Comparison of ENCODE assay signal across 1 cellular context in genomic region chr7:99729501-99730261, GRCh38.
TF ChIP-seq lines count a peak whose summit lies in the region.

No MANE protein-coding gene starts in this region.

TF ChIP-seq in HepG2, 621 proteins besides CTCF, POLR2A, EP300 and RAD21 (continued from another document and continues in another):
- TF ChIP-seq AHDC1 (CRISPR knock-in tag; IDR thresholded peaks at IDR 0.05; ENCODE audit: borderline replicate concordance) (peak; percentile 49; the same call in 1 of the 2 replicates), NPAS2 (CRISPR knock-in tag; IDR thresholded peaks at IDR 0.05; ENCODE audit: borderline replicate concordance) (no peak), HOXA3 (CRISPR knock-in tag; IDR thresholded peaks at IDR 0.05) (peak; percentile 57; the same call in 1 of the 2 replicates), ONECUT2 (CRISPR knock-in tag; IDR thresholded peaks at IDR 0.05) (peak; percentile 38; the same call in 1 of the 2 replicates), ZNF337 (CRISPR knock-in tag; IDR thresholded peaks at IDR 0.05; ENCODE audit: borderline replicate concordance, low read depth) (no peak), ZNF761 (CRISPR knock-in tag; conservative IDR thresholded peaks at IDR 0.05) (no peak), FOXC1 (CRISPR knock-in tag; IDR thresholded peaks at IDR 0.05; ENCODE audit: borderline replicate concordance) (0 out of 2 replicates have a peak, but pooled peaks have one; percentile 54), ZZZ3 (CRISPR knock-in tag; IDR thresholded peaks at IDR 0.05; ENCODE audit: borderline replicate concordance) (no peak), ZSCAN12 (CRISPR knock-in tag; IDR thresholded peaks at IDR 0.05) (no peak), ZNF484 (CRISPR knock-in tag; IDR thresholded peaks at IDR 0.05; ENCODE audit: borderline replicate concordance, low read depth) (no peak), TRIM22 (IDR thresholded peaks at IDR 0.05) (no peak), IRX3 (CRISPR knock-in tag; IDR thresholded peaks at IDR 0.05; ENCODE audit: borderline replicate concordance, low read depth) (no peak), IKZF5 (CRISPR knock-in tag; IDR thresholded peaks at IDR 0.05) (peak; percentile 52; the same call in 1 of the 2 replicates), ZNF205 (CRISPR knock-in tag; IDR thresholded peaks at IDR 0.05) (peak; percentile 59; the same call in 1 of the 2 replicates), MED1 (CRISPR knock-in tag; IDR thresholded peaks at IDR 0.05) (peak; percentile 56), HDAC2 (CRISPR knock-in tag; IDR thresholded peaks at IDR 0.05) (peak; percentile 41; the same call in 1 of the 2 replicates), RELA (CRISPR knock-in tag; IDR thresholded peaks at IDR 0.05) (no peak), KAT8 (CRISPR knock-in tag; IDR thresholded peaks at IDR 0.05) (no peak), MBNL3 (CRISPR knock-in tag; conservative IDR thresholded peaks at IDR 0.05) (no peak), ZNF503 (CRISPR knock-in tag; IDR thresholded peaks at IDR 0.05) (0 out of 2 replicates have a peak, but pooled peaks have one; percentile 29), ZNF737 (CRISPR knock-in tag; IDR thresholded peaks at IDR 0.05; ENCODE audit: borderline replicate concordance) (no peak), AKNA (CRISPR knock-in tag; IDR thresholded peaks at IDR 0.05; ENCODE audit: borderline replicate concordance) (no peak), ZNF768 (CRISPR knock-in tag; IDR thresholded peaks at IDR 0.05) (no peak), PITX1 (CRISPR knock-in tag; IDR thresholded peaks at IDR 0.05) (no peak), STAT5B (CRISPR knock-in tag; IDR thresholded peaks at IDR 0.05) (no peak; the same call in 1 of the 2 replicates), HNF1A (IDR thresholded peaks at IDR 0.05; ENCODE audit: low read depth) (peak; percentile 17; the same call in 1 of the 2 replicates), HNF1A (CRISPR knock-in tag; IDR thresholded peaks at IDR 0.05; ENCODE audit: borderline replicate concordance) (peak; percentile 58; the same call in 1 of the 2 replicates), FOXA3 (CRISPR knock-in tag; IDR thresholded peaks at IDR 0.05) (peak; percentile 63), GTF2F1 (IDR thresholded peaks at IDR 0.05; ENCODE audit: low read length) (no peak), ZNF713 (CRISPR knock-in tag; IDR thresholded peaks at IDR 0.05) (no peak), HDAC1 (CRISPR knock-in tag; IDR thresholded peaks at IDR 0.05) (peak; percentile 44; the same call in 1 of the 2 replicates), ZNF383 (CRISPR knock-in tag; IDR thresholded peaks at IDR 0.05; ENCODE audit: borderline replicate concordance) (no peak), KMT2A (CRISPR knock-in tag; IDR thresholded peaks at IDR 0.05) (no peak), SKIL (CRISPR knock-in tag; IDR thresholded peaks at IDR 0.05; ENCODE audit: borderline replicate concordance) (no peak), CC2D1A (CRISPR knock-in tag; IDR thresholded peaks at IDR 0.05) (no peak), DNMT3B (CRISPR knock-in tag; conservative IDR thresholded peaks at IDR 0.05) (no peak), SRSF9 (IDR thresholded peaks at IDR 0.05; ENCODE audit: borderline replicate concordance, insufficient read depth, low read depth, low read length, poor library complexity, severe bottlenecking) (no peak), ZNF12 (CRISPR knock-in tag; IDR thresholded peaks at IDR 0.05) (peak; percentile 57; the same call in 1 of the 2 replicates)
